1 cellular context compared by ENCODE assay signal in the genomic region with DNA sequence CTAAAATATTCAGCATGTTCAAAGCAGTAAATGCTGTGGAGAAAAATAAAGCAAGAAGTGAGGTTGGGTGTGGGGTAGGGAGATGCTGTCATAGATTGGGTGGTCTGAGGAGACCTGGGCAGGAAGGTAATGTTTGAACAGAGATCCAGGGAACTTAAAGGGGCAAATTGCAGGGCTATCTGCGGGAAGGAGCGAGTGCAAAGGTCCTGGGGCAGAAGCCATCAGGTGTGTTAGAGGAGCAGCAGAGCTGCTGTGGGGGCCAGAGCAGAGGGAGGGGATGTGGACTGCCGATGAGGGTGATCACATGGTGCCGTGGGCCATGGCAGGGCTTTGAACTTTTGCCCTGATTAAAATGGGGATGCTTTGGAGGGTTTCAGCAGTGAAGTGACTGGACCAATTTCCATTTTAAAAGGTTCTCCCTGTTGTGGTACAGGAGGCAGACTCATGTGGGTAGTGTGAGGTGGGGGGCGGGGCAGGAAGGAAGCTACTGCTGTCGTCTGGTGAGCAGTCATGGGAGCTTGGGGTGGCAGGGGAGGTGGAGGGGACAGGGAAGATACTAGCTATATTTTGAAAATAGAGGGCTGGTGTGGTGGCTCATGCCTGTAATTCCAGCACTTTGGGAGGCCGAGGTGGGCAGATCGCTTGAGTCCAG.
A peak's percentile ranks its signal among the peaks of the same experiment; 100 is the strongest.
TF ChIP-seq lines count a peak whose summit lies in the region.

No MANE protein-coding gene starts in this region.

TF ChIP-seq in H1, 55 proteins besides CTCF, POLR2A, EP300 and RAD21:
- TF ChIP-seq KDM4A (IDR thresholded peaks at IDR 0.05; ENCODE audit: low read depth, low read length, severe bottlenecking) (no peak), HDAC2 (IDR thresholded peaks at IDR 0.05; ENCODE audit: borderline replicate concordance in 1 of 2, low read depth in 2 of 2, low read length in 2 of 2) (peak in 1 of 2 experiments; percentile 75; a peak in 1 of 4 replicates), KDM1A (IDR thresholded peaks at IDR 0.05; ENCODE audit: borderline replicate concordance, low read length) (peak; percentile 97), HDAC6 (IDR thresholded peaks at IDR 0.05; ENCODE audit: low read depth, low read length) (no peak), BACH1 (IDR thresholded peaks at IDR 0.05; ENCODE audit: low read length) (no peak)
- TF ChIP-seq, protein P1, sequence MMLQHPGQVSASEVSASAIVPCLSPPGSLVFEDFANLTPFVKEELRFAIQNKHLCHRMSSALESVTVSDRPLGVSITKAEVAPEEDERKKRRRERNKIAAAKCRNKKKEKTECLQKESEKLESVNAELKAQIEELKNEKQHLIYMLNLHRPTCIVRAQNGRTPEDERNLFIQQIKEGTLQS (IDR thresholded peaks at IDR 0.05; ENCODE audit: insufficient read depth, low read depth, low read length), result no peak
